26 cellular contexts compared by ENCODE assay signal in the genomic region with DNA sequence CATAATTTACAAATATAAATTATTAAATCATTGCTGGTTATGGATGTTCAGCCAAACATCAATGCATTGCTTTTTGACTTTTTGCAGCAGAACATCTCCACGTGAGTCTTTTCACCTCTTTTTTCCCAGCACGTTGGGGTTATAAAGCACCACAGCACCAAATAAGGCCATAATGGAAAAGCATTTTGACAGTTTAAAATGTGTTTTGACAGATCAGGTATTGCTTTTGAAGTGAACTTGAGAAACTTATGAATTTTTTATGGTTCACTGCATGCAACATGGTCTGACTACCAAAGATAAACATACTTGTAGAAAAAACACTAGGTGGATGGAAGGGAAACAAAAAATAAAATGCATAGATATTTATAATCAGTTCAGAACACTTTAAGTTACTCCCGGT.
"Had no signal": no experiment of that assay in that cellular context is flagged by ENCODE, and none has a peak within 500 bp of the region (broad histone marks: within the 10 kb centered on the region; RNA-seq: fewer than 3 reads in every experiment).

No MANE protein-coding gene starts in this region.

- H3K27me3 ChIP-seq: stomach, suprapubic skin, testis, thyroid gland, tibial artery, tibial nerve, transverse colon, upper lobe of left lung, upper lobe of right lung, uterus, vagina had no signal

- H3K4me3 ChIP-seq: stomach, suprapubic skin, testis, thoracic aorta, thyroid gland, tibial artery, tibial nerve, transverse colon, upper lobe of left lung, upper lobe of right lung, uterus, vagina had no signal

- DNase-seq: stimulated activated CD4-positive, alpha-beta T cell treated with anti-CD3 and anti-CD28 coated beads, Interleukin-2, amount 100 ng/mL, for 48 hours; stimulated activated CD4-positive, alpha-beta T cell treated with anti-CD3 and anti-CD28 coated beads, Interleukin-4, amount 100 ng/mL, for 1 hour; stimulated activated CD4-positive, alpha-beta T cell treated with anti-CD3 and anti-CD28 coated beads, Interleukin-4, amount 100 ng/mL, for 24 hours; stimulated activated CD4-positive, alpha-beta T cell treated with anti-CD3 and anti-CD28 coated beads, Interleukin-4, amount 100 ng/mL, for 4 hours; stimulated activated CD8-positive, alpha-beta memory T cell treated with anti-CD3 and anti-CD28 coated beads, Interleukin-4, amount 100 ng/mL, for 48 hours; stimulated activated naive B cell treated with anti-CD40 and anti-IgM and Interleukin-4, amounts not matched to agents 10 μg/mL and 1 μg/mL and 100 μg/mL, for 72 hours; stimulated activated naive CD4-positive, alpha-beta T cell; stimulated activated naive CD4-positive, alpha-beta T cell treated with Interleukin-2 at 50 U/mL for 16 hours; stimulated activated naive CD8-positive, alpha-beta T cell treated with anti-CD3 and anti-CD28 coated beads, Interleukin-15, amount 100 ng/mL, for 72 hours; stimulated activated naive CD8-positive, alpha-beta T cell treated with anti-CD3 and anti-CD28 coated beads, Interleukin-15, Interleukin-2, amounts not matched to agents 100 U/mL and 50 U/mL, for 24 hours; stomach; substantia nigra; testis; thyroid gland; tibial artery; transverse colon; trophoblast cell; upper lobe of left lung; upper lobe of right lung; uterus had no signal

- ATAC-seq: stimulated activated effector memory CD8-positive, alpha-beta T cell treated with anti-CD3 and anti-CD28 coated beads, Interleukin-12 subunit alpha, Interleukin-12 subunit beta, amount 100 ng/mL, for 72 hours; stimulated activated memory B cell treated with anti-CD40 and anti-IgM and Interleukin-4, amounts not matched to agents 10 μg/mL and 1 μg/mL and 100 μg/mL, for 72 hours; stimulated activated naive B cell treated with anti-CD40 and anti-IgM and Interleukin-4, amounts not matched to agents 10 μg/mL and 1 μg/mL and 100 μg/mL, for 72 hours; stimulated activated naive CD8-positive, alpha-beta T cell treated with anti-CD3 and anti-CD28 coated beads, Interleukin-15, amount 100 ng/mL, for 72 hours; stimulated activated naive CD8-positive, alpha-beta T cell treated with anti-CD3 and anti-CD28 coated beads, Interleukin-15, Interleukin-2, amounts not matched to agents 100 U/mL and 50 U/mL, for 24 hours; upper lobe of right lung had no signal

- H3K4me1 ChIP-seq: stomach, suprapubic skin, thyroid gland, transverse colon, upper lobe of left lung, upper lobe of right lung, uterus, vagina had no signal

- H3K9me3 ChIP-seq: testis, thoracic aorta, thyroid gland, tibial artery, transverse colon, upper lobe of right lung, uterus, vagina had no signal

- H3K36me3 ChIP-seq: stomach, suprapubic skin, thoracic aorta, thyroid gland, tibial artery, tibial nerve, transverse colon, upper lobe of left lung, upper lobe of right lung, uterus, vagina had no signal

- H3K27ac ChIP-seq: stomach, suprapubic skin, testis, thoracic aorta, thyroid gland, tibial artery, tibial nerve, transverse colon, upper lobe of left lung, upper lobe of right lung, uterus, vagina had no signal
